36 cellular contexts compared by ENCODE assay signal in the genomic region with DNA sequence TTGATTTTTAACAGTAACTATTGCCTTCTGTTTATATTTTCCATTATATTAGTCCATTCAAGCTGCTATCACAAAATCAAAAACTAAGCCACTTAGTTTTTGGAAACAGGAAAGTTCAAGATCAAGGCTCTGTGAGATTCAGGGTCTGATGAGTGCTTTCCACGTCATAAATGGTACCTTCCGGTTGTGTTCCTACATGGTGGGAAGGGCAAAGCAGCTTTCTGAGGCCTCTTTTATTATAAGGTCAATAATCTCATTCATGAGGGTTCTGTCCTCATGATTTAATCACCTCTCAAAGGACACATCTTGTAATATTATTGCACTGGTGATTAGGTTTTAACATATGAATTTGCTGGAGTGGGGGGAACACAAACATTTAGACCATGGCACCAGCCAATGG.
"Had no signal": no experiment of that assay in that cellular context is flagged by ENCODE, and none has a peak within 500 bp of the region (broad histone marks: within the 10 kb centered on the region; RNA-seq: fewer than 3 reads in every experiment).

No MANE protein-coding gene starts in this region.

- H3K36me3 ChIP-seq: MG63 had no signal

- H3K27ac ChIP-seq: KMS-11 had no signal

- H3K9ac ChIP-seq: KMS-11 had no signal

- DNase-seq: Karpas-422, Kasumi-1, MG63, MM.1S, MV-4-11, NCI-H1048, NCI-H1092, NCI-H1092 treated with DMSO at 0.1 percent for 48 hours, NCI-H1105, NCI-H1105 treated with DMSO at 0.1 percent for 48 hours, NCI-H1417, NCI-H1417 treated with DMSO at 0.1 percent for 48 hours, NCI-H1436, NCI-H1436 treated with DMSO at 0.1 percent for 48 hours, NCI-H146, NCI-H1694, NCI-H1694 treated with DMSO at 0.1 percent for 48 hours, NCI-H187, NCI-H187 treated with DMSO at 0.1 percent for 48 hours, NCI-H1930, NCI-H2029, NCI-H2029 treated with DMSO at 0.1 percent for 48 hours, NCI-H2081, NCI-H2081 treated with DMSO at 0.1 percent for 48 hours, NCI-H2107, NCI-H2171, NCI-H2171 treated with DMSO at 0.1 percent for 48 hours, NCI-H2227 treated with DMSO at 0.1 percent for 48 hours, NCI-H226, NCI-H345, NCI-H446, NCI-H446 treated with DMSO at 0.1 percent for 48 hours, NCI-H510A, NCI-H510A treated with DMSO at 0.1 percent for 48 hours, NCI-H524 had no signal

- H3K9me3 ChIP-seq: MG63 had no signal

- H3K27me3 ChIP-seq: MG63 had no signal

- H3K4me3 ChIP-seq: MG63 had no signal

- H3K4me2 ChIP-seq: KMS-11 had no signal
